Comparison of ENCODE assay signal across 9 cellular contexts in genomic region chr7:4631664-4632171, GRCh38. TPM values are rescaled to one million over a fixed set of nuclear protein-coding genes. Genes with fewer than 3 reads are reported as not detected.
DNase-seq lines count a peak whose midpoint lies in the region; ATAC-seq, FAIRE-seq and TF ChIP-seq lines count a peak whose summit lies in the region.
"Had no signal": no experiment of that assay in that cellular context is flagged by ENCODE, and none has a peak within 500 bp of the region (broad histone marks: within the 10 kb centered on the region; RNA-seq: fewer than 3 reads in every experiment).

No MANE protein-coding gene starts in this region.

- peak overlapping the region; percentile 85 for H3K27ac ChIP-seq in IMR-90 (ENCODE audit: insufficient read depth, low read length)
- H3K27ac ChIP-seq in RWPE2 (ENCODE audit: poor library complexity, severe bottlenecking) = peak overlapping the region; percentile 43
- H3K27ac ChIP-seq in epithelial cell of prostate = peak overlapping the region; percentile 52
- no peak overlapping the region for H3K27ac ChIP-seq in mesendoderm (ENCODE audit: low read depth, low read length)
- H3K27ac ChIP-seq: neutrophil had no signal

- H3K79me1 ChIP-seq in IMR-90 (ENCODE audit: low read depth in 1 of 2, low read length in 2 of 2) (no peaks in the 10 kb centered on the region), mesendoderm (ENCODE audit: low read length) (no peaks in the 10 kb centered on the region)

- H3K36me3 Mint-ChIP-seq in CD14-positive monocyte = no peaks in the 10 kb centered on the region

- peak overlapping the region; percentile 95 for H3K4me2 ChIP-seq in IMR-90 (ENCODE audit: low read depth, low read length)
- H3K4me2 ChIP-seq in mesendoderm (ENCODE audit: low read length) = no peak overlapping the region

- TF ChIP-seq CTCF in CD14-positive monocyte (IDR thresholded peaks at IDR 0.05) (peak; percentile 43), IMR-90 (conservative IDR thresholded peaks at IDR 0.05; ENCODE audit: low read depth, low read length) (peak; percentile 81), RWPE2 (IDR thresholded peaks at IDR 0.05; ENCODE audit: poor library complexity, severe bottlenecking) (peak; percentile 83)

- H2BK5ac ChIP-seq in IMR-90 (ENCODE audit: low read depth, low read length, poor library complexity, severe bottlenecking) (peak overlapping the region; percentile 52), mesendoderm (ENCODE audit: low read length) (no peak overlapping the region)

- TF ChIP-seq RAD21 in IMR-90 (IDR thresholded peaks at IDR 0.05; ENCODE audit: low read length) = peak; percentile 86

- H2AFZ ChIP-seq in IMR-90 (replicated peaks; ENCODE audit: low read length, poor library complexity) = peak overlapping the region; percentile 96

- intact Hi-C loops in CD14-positive monocyte (cut with micrococcal nuclease) = no loop called here
- intact Hi-C loops in IMR-90 (cut with micrococcal nuclease) = loop anchor here (1.0 to 10.0 kb wide), 5 partner anchors 20 to 1764 kb away; no protein-coding TSS in a partner anchor

- H3K9ac ChIP-seq in IMR-90 (ENCODE audit: low read depth, low read length) (peak overlapping the region; percentile 71), mesendoderm (ENCODE audit: low read length) (no peak overlapping the region)

- H3K4ac ChIP-seq in IMR-90 (ENCODE audit: low read depth, low read length) (peak overlapping the region; percentile 90), mesendoderm (ENCODE audit: low read depth, low read length) (no peak overlapping the region)

- ATAC-seq in IMR-90 (ENCODE audit: low read depth) = peak; percentile 95
- peak; percentile 95 for ATAC-seq in RWPE2 (ENCODE audit: low read depth)
- no peak for ATAC-seq in GM18505 (IDR thresholded peaks at IDR 0.05; ENCODE audit: unreplicated experiment)

- no peak for TF ChIP-seq POLR2A in IMR-90 (IDR thresholded peaks at IDR 0.05; ENCODE audit: low read depth, low read length)
- no peak for TF ChIP-seq POLR2A in GM18505 (IDR thresholded peaks at IDR 0.05; ENCODE audit: borderline replicate concordance, extremely low read depth, insufficient read depth, insufficient read length)

- no peak overlapping the region for H2AK5ac ChIP-seq in IMR-90 (ENCODE audit: low read depth, low read length)
- no peak overlapping the region for H2AK5ac ChIP-seq in mesendoderm (ENCODE audit: low read length)

- no peaks in the 10 kb centered on the region for H3K79me2 ChIP-seq in mesendoderm (ENCODE audit: control insufficient read depth, insufficient read depth, low read length)

- H4K8ac ChIP-seq in IMR-90 (ENCODE audit: low read depth in 2 of 2, low read length in 2 of 2) = peak overlapping the region; percentile 74 to 80; a peak in 3 of 4 replicates
- no peak overlapping the region for H4K8ac ChIP-seq in mesendoderm (ENCODE audit: low read depth, low read length)

- peak overlapping the region; percentile 92 for H3K23ac ChIP-seq in IMR-90 (ENCODE audit: low read depth, low read length)
- H3K23ac ChIP-seq in mesendoderm (ENCODE audit: low read length) = no peak overlapping the region

- H3K27me3 ChIP-seq in IMR-90 (ENCODE audit: control insufficient read depth, insufficient read depth, low read length) = peaks cover 5% of the 10 kb centered on the region; the same call in 1 of the 2 replicates
- no peaks in the 10 kb centered on the region for H3K27me3 ChIP-seq in RWPE2 (ENCODE audit: insufficient read depth, poor library complexity, severe bottlenecking)
- H3K27me3 ChIP-seq in mesendoderm (ENCODE audit: insufficient read depth, low read length, poor library complexity) = no peaks in the 10 kb centered on the region

- peak overlapping the region; percentile 92 for H2BK20ac ChIP-seq in IMR-90 (ENCODE audit: low read depth, low read length)

- H3K9me3 Mint-ChIP-seq in CD14-positive monocyte = peaks cover 0 to 3% (median 0%) of the 10 kb centered on the region in 7 donors

- H3K27me3 Mint-ChIP-seq in CD14-positive monocyte (ENCODE audit: low read depth in 3 of 3) = peaks cover 6 to 17% (median 8%) of the 10 kb centered on the region in 3 donors

- H4K5ac ChIP-seq in IMR-90 (ENCODE audit: low read depth, low read length) (peak overlapping the region; percentile 71; the same call in 1 of the 2 replicates), mesendoderm (ENCODE audit: low read length) (no peak overlapping the region)

- H2BK120ac ChIP-seq in IMR-90 (ENCODE audit: low read depth, low read length) (peak overlapping the region; percentile 97), mesendoderm (ENCODE audit: low read depth, low read length) (no peak overlapping the region)

- H2BK15ac ChIP-seq in IMR-90 (ENCODE audit: low read depth, low read length) (peak overlapping the region; percentile 98; the same call in 1 of the 3 replicates), mesendoderm (replicated peaks; ENCODE audit: low read depth) (no peak overlapping the region)

- H4K91ac ChIP-seq in IMR-90 (ENCODE audit: insufficient read depth, low read depth, low read length) = peak overlapping the region; percentile 97

- H3K9me3 ChIP-seq in IMR-90 (ENCODE audit: control insufficient read depth, insufficient read depth, low read length) = no peaks in the 10 kb centered on the region
- no peaks in the 10 kb centered on the region for H3K9me3 ChIP-seq in RWPE2 (ENCODE audit: severe bottlenecking)
- H3K9me3 ChIP-seq: neutrophil had no signal

- H3K4me3 Mint-ChIP-seq in CD14-positive monocyte = peak overlapping the region in 1 of 2 donors; percentile 55

- CTCF ChIA-PET in IMR-90 (lab: Yijun Ruan, JAX) = interaction anchor here (0.7 to 2.6 kb wide), 8 partner anchors 10 to 1784 kb away, joined by 3 to 12 read pairs (median 3); no protein-coding TSS in a partner anchor

- dilution Hi-C loops in IMR-90 (cut with HindIII; ENCODE audit: low sequenced_read_pairs, unreplicated experiment) = no loop called here

- peak; percentile 100 for FAIRE-seq in urothelium cell line (lab: Jason Lieb, UNC)

- H3K4me1 ChIP-seq in IMR-90 (ENCODE audit: control insufficient read depth, insufficient read depth, low read length) (peaks cover 4% of the 10 kb centered on the region; the same call in 1 of the 2 replicates), RWPE2 (ENCODE audit: insufficient read depth, poor library complexity, severe bottlenecking) (no peaks in the 10 kb centered on the region), mesendoderm (ENCODE audit: control insufficient read depth, low read depth, low read length) (no peaks in the 10 kb centered on the region)

- H3K36me3 ChIP-seq in IMR-90 (ENCODE audit: control insufficient read depth, insufficient read depth, low read length) (no peaks in the 10 kb centered on the region), RWPE2 (ENCODE audit: low read depth) (no peaks in the 10 kb centered on the region), mesendoderm (ENCODE audit: control insufficient read depth, insufficient read depth, low read length) (no peaks in the 10 kb centered on the region)
- H3K36me3 ChIP-seq: neutrophil had no signal

- no TSS peak for BruUV-seq in IMR-90 (replicated peaks; lab: Mats Ljungman, UMichigan)

- peak overlapping the region; percentile 77 for H3K14ac ChIP-seq in IMR-90 (replicated peaks; ENCODE audit: low read depth, low read length)

- DNase-seq in CD14-positive monocyte (ENCODE audit: low spot score) (no peak), IMR-90 (peak; percentile 91), RWPE2 (ENCODE audit: low spot score) (peak; percentile 86), epithelial cell of prostate (ENCODE audit: low read depth, low spot score) (peak; percentile 48), mesendoderm (peak; percentile 92), urothelium cell line (ENCODE audit: low spot score) (peak; percentile 94), SKM-1 treated with dmso at 0.1 percent for 144 hours (lab: John Stamatoyannopoulos, UW; ENCODE audit: unreplicated experiment) (no peak)

- H3K56ac ChIP-seq in IMR-90 (ENCODE audit: extremely low read depth, insufficient read depth, low read length) (peak overlapping the region; percentile 83), mesendoderm (ENCODE audit: low read length) (no peak overlapping the region)

- no peaks in the 10 kb centered on the region for H4K20me1 ChIP-seq in IMR-90 (ENCODE audit: insufficient read depth, low read length)

- H3K4me3 ChIP-seq in IMR-90 (ENCODE audit: insufficient read depth, low read depth, low read length) (peak overlapping the region; percentile 42), RWPE2 (ENCODE audit: severe bottlenecking) (peak overlapping the region; percentile 18), mesendoderm (ENCODE audit: low read length) (no peak overlapping the region)

- H3K4me1 Mint-ChIP-seq in CD14-positive monocyte = peaks cover 16% of the 10 kb centered on the region

- no peaks in the 10 kb centered on the region for H3K9me1 ChIP-seq in IMR-90 (ENCODE audit: insufficient read depth, low read length)

- POLR2A ChIA-PET in IMR-90 (lab: Charles Lee; ENCODE audit: unreplicated experiment) = no interaction called here

- H3K18ac ChIP-seq in IMR-90 (ENCODE audit: low read depth, low read length) (peak overlapping the region; percentile 54; the same call in 1 of the 2 replicates), mesendoderm (ENCODE audit: low read length) (no peak overlapping the region)

- no peak overlapping the region for H3K27ac Mint-ChIP-seq in CD14-positive monocyte

- peak overlapping the region; percentile 92 for H2AK9ac ChIP-seq in IMR-90 (replicated peaks; ENCODE audit: low read depth, low read length, poor library complexity)

- WGBS in IMR-90 (ENCODE audit: extremely low coverage in 2 of 2, insufficient read length in 1 of 2), 2 experiments = 0% methylated on average over 5 of the region's 17 CpGs; no CpG with 5 or more reads in 1 of the 2 experiments
- no CpG with 5 or more reads among the region's 17 CpGs for WGBS in mesendoderm (ENCODE audit: extremely low coverage, insufficient coverage, low lambda C conversion rate)

- in situ Hi-C loops in IMR-90 (cut with MboI; ENCODE audit: low sequenced_read_pairs) = loop anchor here (25.0 kb wide), 1 partner anchor 1769 kb away; no protein-coding TSS in a partner anchor

TF ChIP-seq in IMR-90, 13 proteins besides CTCF, POLR2A, EP300 and RAD21 (continues in another document):
- TF ChIP-seq BHLHE40 (IDR thresholded peaks at IDR 0.05; ENCODE audit: low read depth, low read length) (peak; percentile 95), RCOR1 (IDR thresholded peaks at IDR 0.05; ENCODE audit: insufficient replicate concordance, low read length) (no peak), USF2 (IDR thresholded peaks at IDR 0.05; ENCODE audit: low read depth, low read length) (peak; percentile 81)

RNA-seq across cellular contexts. Expression of gene FOXK1, which starts 50.4 kb away (rescaled TPM):
- polyA plus RNA-seq in CD14-positive monocyte (under 1 TPM; 0.33 to 0.76 TPM), IMR-90 (2012; rRNA removed) (8.8 TPM in 2 replicates)
- 4.3 and 5.0 TPM in 2 replicates for total RNA-seq in IMR-90 (2012; rRNA removed)
- 6.7 and 6.8 TPM in 2 replicates for polyA plus RNA-seq in IMR-90 (2012; cell fraction: cytosol; rRNA removed)
- 18.7 and 30.1 TPM in 2 replicates for polyA plus RNA-seq in IMR-90 (2012; cell fraction: nucleus; rRNA removed; ENCODE audit: low replicate concordance)
- 4.5 TPM for polyA plus RNA-seq in mesendoderm (2013, experiment 1 of 2)
- polyA plus RNA-seq in mesendoderm (2013, experiment 2 of 2) = 4.1 TPM

Comparison
In these comparisons a context has a peak if more than half of its experiments do, and no peak if none do; other contexts are left out.
1. DNase-seq: peak in IMR-90 (single experiment), RWPE2 (single experiment), epithelial cell of prostate (single experiment), mesendoderm (single experiment) and urothelium cell line (single experiment); none in CD14-positive monocyte (single experiment) and SKM-1 treated with dmso at 0.1 percent for 144 hours (single experiment).
2. Peak in every context shown above with its lines, with median percentiles within 50 percentile points of each other: CTCF ChIP-seq.